1 cellular context compared by ENCODE assay signal in genomic region chr13:95603887-95604533, GRCh38.
TF ChIP-seq lines count a peak whose summit lies in the region.

No MANE protein-coding gene starts in this region.

TF ChIP-seq in IMR-90, 13 proteins besides CTCF, POLR2A, EP300 and RAD21 (continued from another document):
- TF ChIP-seq FOS (IDR thresholded peaks at IDR 0.05; ENCODE audit: low read depth, low read length) (no peak), CHD1 (IDR thresholded peaks at IDR 0.05; ENCODE audit: low read depth, low read length) (no peak), MAZ (IDR thresholded peaks at IDR 0.05; ENCODE audit: borderline replicate concordance, low read depth, low read length) (no peak), BHLHE40 (IDR thresholded peaks at IDR 0.05; ENCODE audit: low read depth, low read length) (no peak)
